ENCODE assay signal across 17 cellular contexts in the genomic region with DNA sequence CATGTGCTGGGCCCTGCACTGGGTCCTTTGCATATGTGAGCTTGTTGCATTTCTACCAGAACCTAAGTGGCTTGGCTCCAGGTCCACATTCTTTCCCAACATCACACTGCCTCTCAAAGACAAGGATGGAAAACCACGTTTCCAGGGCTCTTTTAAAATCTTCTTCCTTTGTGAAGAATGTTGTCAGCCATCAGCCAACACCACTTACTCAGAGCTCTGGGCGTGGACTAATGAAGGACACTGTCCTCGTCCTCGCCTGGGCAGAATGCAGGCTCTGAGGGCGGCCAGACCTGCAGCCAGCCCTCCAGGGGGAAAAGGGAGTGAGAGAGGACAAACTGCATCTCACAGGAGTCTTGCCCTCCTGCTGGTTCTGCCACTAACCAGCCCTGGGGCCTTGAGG. TPM values are rescaled to one million over a fixed set of nuclear protein-coding genes. Genes with fewer than 3 reads are reported as not detected.
DNase-seq lines count a peak whose midpoint lies in the region; ATAC-seq and TF ChIP-seq lines count a peak whose summit lies in the region.
"Had no signal": no experiment of that assay in that cellular context is flagged by ENCODE, and none has a peak within 500 bp of the region (broad histone marks: within the 10 kb centered on the region; RNA-seq: fewer than 3 reads in every experiment).

No MANE protein-coding gene starts in this region.

- H3K27me3 Mint-ChIP-seq in nephron (ENCODE audit: low read depth): peaks cover 11% of the 10 kb centered on the region

- ATAC-seq in Right ventricle myocardium inferior (peak; percentile 51), GM19328 (IDR thresholded peaks at IDR 0.05; ENCODE audit: unreplicated experiment) (no peak), HG03378 (IDR thresholded peaks at IDR 0.05; ENCODE audit: unreplicated experiment) (no peak)
- ATAC-seq: HepG2 had no signal

- intact Hi-C loops in Right ventricle myocardium inferior (cut with DNase I): no loop called here

- H3K36me3 ChIP-seq in right atrium auricular region: no peaks in the 10 kb centered on the region
- no peaks in the 10 kb centered on the region for H3K36me3 ChIP-seq in effector memory CD4-positive, alpha-beta T cell (ENCODE audit: control insufficient read depth, insufficient read depth, low read length)

- H3K27ac Mint-ChIP-seq in nephron: peak overlapping the region in 2 of 3 experiments; percentile 77 to 90
- H3K27ac Mint-ChIP-seq: CD14-positive monocyte had no signal

- no peak overlapping the region for H3K4me3 Mint-ChIP-seq in nephron
- H3K4me3 Mint-ChIP-seq: CD14-positive monocyte had no signal

- H3K4me1 Mint-ChIP-seq in nephron: peaks cover 73% of the 10 kb centered on the region

- no peak overlapping the region for H3K4me3 ChIP-seq in right atrium auricular region
- H3K4me3 ChIP-seq in effector memory CD4-positive, alpha-beta T cell (ENCODE audit: insufficient read depth, low read depth, low read length, poor library complexity, severe bottlenecking): no peak overlapping the region

- H3K9me3 Mint-ChIP-seq in nephron: no peaks in the 10 kb centered on the region
- H3K9me3 Mint-ChIP-seq: CD14-positive monocyte had no signal

- no peaks in the 10 kb centered on the region for H3K36me3 Mint-ChIP-seq in nephron (ENCODE audit: low read depth)

- H3K27me3 ChIP-seq in right atrium auricular region: no peaks in the 10 kb centered on the region
- H3K27me3 ChIP-seq in effector memory CD4-positive, alpha-beta T cell (replicated peaks; ENCODE audit: control insufficient read depth, insufficient read depth, low read length, poor library complexity, severe bottlenecking): no peaks in the 10 kb centered on the region

- TF ChIP-seq CTCF in right atrium auricular region (IDR thresholded peaks at IDR 0.05) (no peak), nephron (IDR thresholded peaks at IDR 0.05; ENCODE audit: unreplicated experiment in 3 of 3) (no peak)

- no peaks in the 10 kb centered on the region for H3K9me3 ChIP-seq in right atrium auricular region
- no peaks in the 10 kb centered on the region for H3K9me3 ChIP-seq in effector memory CD4-positive, alpha-beta T cell (ENCODE audit: control insufficient read depth, low read length)

- peaks cover 0 to 24% of the 10 kb centered on the region in 2 donors for H3K4me1 ChIP-seq in right atrium auricular region
- H3K4me1 ChIP-seq in effector memory CD4-positive, alpha-beta T cell (ENCODE audit: control insufficient read depth, insufficient read depth, low read length, poor library complexity, severe bottlenecking): no peaks in the 10 kb centered on the region

- no peak for DNase-seq in Right ventricle myocardium inferior (ENCODE audit: missing footprints)
- no peak for DNase-seq in right atrium auricular region (ENCODE audit: low spot score)
- peak; percentile 10 for DNase-seq in NCI-H226
- DNase-seq in fibroblast of peridontal ligament (ENCODE audit: extremely low read depth): peak; percentile 13
- DNase-seq in effector memory CD4-positive, alpha-beta T cell: no peak
- DNase-seq: COR-L47, DMS153, MM.1S, NCI-H1930, NCI-H524, SIG-M5 had no signal

- no peak overlapping the region for H3K27ac ChIP-seq in right atrium auricular region
- H3K27ac ChIP-seq in effector memory CD4-positive, alpha-beta T cell (ENCODE audit: insufficient read depth, low read length, poor library complexity, severe bottlenecking): no peak overlapping the region
- H3K27ac ChIP-seq: 22Rv1 had no signal

RNA-seq across cellular contexts. Expression of a gene that starts 49.7 kb away (rescaled TPM):
- 31.3 TPM for total RNA-seq in Right ventricle myocardium inferior
- 10 to 100 TPM; 26.9 to 32.2 TPM for total RNA-seq in right atrium auricular region

Comparison
In these comparisons a context has a peak if more than half of its experiments do, and no peak if none do; other contexts are left out.
1. DNase-seq: peak in NCI-H226 (single experiment) and fibroblast of peridontal ligament (single experiment); none in Right ventricle myocardium inferior (single experiment), right atrium auricular region (single experiment) and effector memory CD4-positive, alpha-beta T cell (0 of 3).